In the genomic region with DNA sequence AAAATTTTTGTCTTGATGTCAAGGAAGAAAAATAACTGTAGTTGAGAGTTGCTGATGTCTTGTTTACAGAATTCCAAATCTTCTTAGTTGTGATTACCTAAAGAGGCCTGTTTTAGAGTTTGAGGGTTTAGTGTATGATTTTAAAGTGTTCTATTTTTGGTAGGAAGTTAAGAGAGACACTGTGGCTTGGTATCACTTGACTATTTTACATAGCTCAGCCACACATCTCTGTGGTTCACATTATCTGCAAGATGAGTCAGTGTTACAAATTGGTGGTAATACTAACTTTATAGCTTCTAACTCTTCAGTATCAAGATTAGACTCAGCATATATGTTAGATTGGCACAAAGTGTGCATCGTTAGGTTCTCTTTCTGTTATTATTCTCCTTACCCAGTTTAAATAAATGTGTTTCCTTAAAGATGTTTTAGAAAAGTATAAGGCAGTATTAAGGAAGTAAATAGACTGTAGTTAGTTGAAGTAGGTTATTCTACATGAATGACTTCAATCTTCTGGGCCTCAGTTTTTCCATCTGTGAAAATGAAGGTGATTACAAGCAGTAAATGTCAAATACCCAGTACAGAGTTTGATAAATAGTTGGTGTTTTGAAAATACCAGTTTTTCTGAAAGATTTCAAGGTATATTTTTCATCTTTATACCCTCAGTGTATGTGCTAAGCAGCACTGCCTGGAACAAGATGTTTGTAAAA, we compare ENCODE assay signal across 11 cellular contexts. TPM values are rescaled to one million over a fixed set of nuclear protein-coding genes. Genes with fewer than 3 reads are reported as not detected.
DNase-seq lines count a peak whose midpoint lies in the region; ATAC-seq, FAIRE-seq and TF ChIP-seq lines count a peak whose summit lies in the region.
"Had no signal": no experiment of that assay in that cellular context is flagged by ENCODE, and none has a peak within 500 bp of the region (broad histone marks: within the 10 kb centered on the region; RNA-seq: fewer than 3 reads in every experiment).

No MANE protein-coding gene starts in this region.

- ATAC-seq in GM19395 (IDR thresholded peaks at IDR 0.05; ENCODE audit: unreplicated experiment) (peak; percentile 83), HG03135 (IDR thresholded peaks at IDR 0.05; ENCODE audit: unreplicated experiment) (peak; percentile 71), GM21737 (IDR thresholded peaks at IDR 0.05; ENCODE audit: unreplicated experiment) (no peak)
- peak; percentile 84 for ATAC-seq in activated naive CD8-positive, alpha-beta T cell treated with anti-CD3 and anti-CD28 coated beads, Interleukin-2, amount 10 ng/mL, durations not matched to agents 7 days and 5 days (ENCODE audit: low read depth)

- no peak for FAIRE-seq in D721Med (lab: Jason Lieb, UNC)

- TF ChIP-seq CTCF in D721Med (IDR thresholded peaks at IDR 0.05; ENCODE audit: insufficient read depth, missing control alignments): no peak

- DNase-seq in Daoy (ENCODE audit: low read depth) (peak; percentile 4), superior temporal gyrus (ENCODE audit: extremely low spot score) (no peak), NCI-H128 (lab: John Stamatoyannopoulos, UW; ENCODE audit: unreplicated experiment) (no peak), D721Med (ENCODE audit: insufficient read length, low spot score) (no peak)
- no peak for DNase-seq in activated naive CD8-positive, alpha-beta T cell treated with anti-CD3 and anti-CD28 coated beads, Interleukin-2, amount 10 ng/mL, durations not matched to agents 7 days and 5 days
- DNase-seq: DMS79 treated with DMSO at 0.1 percent for 48 hours, esophagus squamous epithelium, substantia nigra had no signal

- H3K27ac Mint-ChIP-seq in activated naive CD8-positive, alpha-beta T cell treated with anti-CD3 and anti-CD28 coated beads, Interleukin-2, amount 10 ng/mL, durations not matched to agents 7 days and 5 days: peak overlapping the region; percentile 51

- peaks cover 10% of the 10 kb centered on the region for H3K36me3 Mint-ChIP-seq in activated naive CD8-positive, alpha-beta T cell treated with anti-CD3 and anti-CD28 coated beads, Interleukin-2, amount 10 ng/mL, durations not matched to agents 7 days and 5 days

- H3K9me3 Mint-ChIP-seq in activated naive CD8-positive, alpha-beta T cell treated with anti-CD3 and anti-CD28 coated beads, Interleukin-2, amount 10 ng/mL, durations not matched to agents 7 days and 5 days: no peaks in the 10 kb centered on the region

- POLR2A ChIA-PET in activated naive CD8-positive, alpha-beta T cell treated with anti-CD3 and anti-CD28 coated beads, Interleukin-2, amount 10 ng/mL, durations not matched to agents 7 days and 5 days (lab: Charles Lee): no interaction called here

- no peaks in the 10 kb centered on the region for H3K27me3 Mint-ChIP-seq in activated naive CD8-positive, alpha-beta T cell treated with anti-CD3 and anti-CD28 coated beads, Interleukin-2, amount 10 ng/mL, durations not matched to agents 7 days and 5 days

- no peak overlapping the region for H3K4me3 Mint-ChIP-seq in activated naive CD8-positive, alpha-beta T cell treated with anti-CD3 and anti-CD28 coated beads, Interleukin-2, amount 10 ng/mL, durations not matched to agents 7 days and 5 days

- H3K4me1 Mint-ChIP-seq in activated naive CD8-positive, alpha-beta T cell treated with anti-CD3 and anti-CD28 coated beads, Interleukin-2, amount 10 ng/mL, durations not matched to agents 7 days and 5 days: peaks cover 17% of the 10 kb centered on the region

RNA-seq across cellular contexts. Expression of gene COG6, which starts 33.4 kb away (rescaled TPM):
- 15.7 and 16.8 TPM in 2 replicates for total RNA-seq in Daoy (2014; rRNA removed; shearing (Covaris generic))
- total RNA-seq in activated naive CD8-positive, alpha-beta T cell treated with anti-CD3 and anti-CD28 coated beads, Interleukin-2, amount 10 ng/mL, durations not matched to agents 7 days and 5 days: 10 to 100 TPM; 29.8 to 30.3 TPM
